ENCODE assay signal across 7 cellular contexts in genomic region chr2:2862386-2862785, GRCh38.
"Had no signal": no experiment of that assay in that cellular context is flagged by ENCODE, and none has a peak within 500 bp of the region (broad histone marks: within the 10 kb centered on the region; RNA-seq: fewer than 3 reads in every experiment).

No MANE protein-coding gene starts in this region.

- H3K4me1 ChIP-seq: HAP-1 had no signal

- H3K4me3 ChIP-seq: GM23338, HAP-1 had no signal

- FAIRE-seq: H1, H54, HepG2 had no signal

- H3K4me2 ChIP-seq: GM23338 had no signal

- H3K9me3 ChIP-seq: HAP-1 had no signal

- H2AFZ ChIP-seq: GM23338 had no signal

- DNase-seq: HFFc6 had no signal

- H3K27ac ChIP-seq: HL-60 had no signal

- H3K36me3 ChIP-seq: HAP-1 had no signal
